ENCODE assay signal across 12 cellular contexts in genomic region chr7:132865766-132866531, GRCh38.
A peak's percentile ranks its signal among the peaks of the same experiment; 100 is the strongest.
DNase-seq lines count a peak whose midpoint lies in the region; ATAC-seq and TF ChIP-seq lines count a peak whose summit lies in the region.
"Had no signal": no experiment of that assay in that cellular context is flagged by ENCODE, and none has a peak within 500 bp of the region (broad histone marks: within the 10 kb centered on the region; RNA-seq: fewer than 3 reads in every experiment).

No MANE protein-coding gene starts in this region.

- ATAC-seq in body of pancreas: no peak
- ATAC-seq in HG02623 (IDR thresholded peaks at IDR 0.05; ENCODE audit: unreplicated experiment): no peak
- ATAC-seq: A549 had no signal

- H3K9me3 ChIP-seq in body of pancreas: no peaks in the 10 kb centered on the region
- peaks cover 7% of the 10 kb centered on the region for H3K9me3 ChIP-seq in left ventricle myocardium inferior (replicated peaks)
- no peaks in the 10 kb centered on the region for H3K9me3 ChIP-seq in thyroid gland
- H3K9me3 ChIP-seq: A549 had no signal

- H3K36me3 ChIP-seq in body of pancreas (replicated peaks in 1 of 2; ENCODE audit: insufficient read depth in 1 of 2, low read depth in 2 of 2) (no peaks in the 10 kb centered on the region), left ventricle myocardium inferior (no peaks in the 10 kb centered on the region), thyroid gland (no peaks in the 10 kb centered on the region)

- TF ChIP-seq CTCF in body of pancreas (IDR thresholded peaks at IDR 0.05) (no peak), left ventricle myocardium inferior (IDR thresholded peaks at IDR 0.05; ENCODE audit: borderline replicate concordance) (no peak), thyroid gland (IDR thresholded peaks at IDR 0.05) (no peak)

- H3K4me1 ChIP-seq in body of pancreas: peaks cover 13% of the 10 kb centered on the region
- peaks cover 30% of the 10 kb centered on the region for H3K4me1 ChIP-seq in left ventricle myocardium inferior
- peaks cover 11 to 19% of the 10 kb centered on the region in 2 donors for H3K4me1 ChIP-seq in thyroid gland
- H3K4me1 ChIP-seq: A549 had no signal

- TF ChIP-seq POLR2A in body of pancreas (IDR thresholded peaks at IDR 0.05) (no peak), thyroid gland (IDR thresholded peaks at IDR 0.05) (no peak)

- no peak overlapping the region for H3K27ac ChIP-seq in body of pancreas
- H3K27ac ChIP-seq in left ventricle myocardium inferior (replicated peaks): peak overlapping the region; percentile 67
- H3K27ac ChIP-seq in thyroid gland: peak overlapping the region; percentile 47 to 75 (median 61)
- H3K27ac ChIP-seq: A549, tibial nerve had no signal

- intact Hi-C loops in body of pancreas (cut with DNase I): no loop called here
- intact Hi-C loops in left ventricle myocardium inferior (cut with micrococcal nuclease): no loop called here
- intact Hi-C loops in thyroid gland (cut with DNase I): no loop called here

- DNase-seq in SIG-M5 treated with dmso at 0.1 percent for 504 hours (lab: John Stamatoyannopoulos, UW; ENCODE audit: unreplicated experiment): peak; percentile 3
- no peak for DNase-seq in SIG-M5 (lab: John Stamatoyannopoulos, UW)
- DNase-seq in body of pancreas: peak in 3 of 4 donors; percentile 7 to 13 (median 11)
- no peak for DNase-seq in left ventricle myocardium inferior
- peak; percentile 67 to 73 for DNase-seq in thyroid gland
- DNase-seq in NCI-H2196 treated with DMSO at 0.1 percent for 48 hours (lab: John Stamatoyannopoulos, UW; ENCODE audit: unreplicated experiment): no peak
- no peak for DNase-seq in NOMO-1 treated with dmso at 0.1 percent for 144 hours (lab: John Stamatoyannopoulos, UW; ENCODE audit: unreplicated experiment)
- DNase-seq: activated CD4-positive, alpha-beta memory T cell treated with anti-CD3 and anti-CD28 coated beads, Interleukin-2, amount 10 ng/mL, durations not matched to agents 7 days and 5 days; activated gamma-delta T cell had no signal

- H3K4me3 ChIP-seq in body of pancreas (no peak overlapping the region), left ventricle myocardium inferior (peak overlapping the region; percentile 18), thyroid gland (replicated peaks in 1 of 3) (no peak overlapping the region)
- H3K4me3 ChIP-seq: A549, tibial nerve had no signal

- no peaks in the 10 kb centered on the region for H3K27me3 ChIP-seq in body of pancreas
- no peaks in the 10 kb centered on the region for H3K27me3 ChIP-seq in left ventricle myocardium inferior (ENCODE audit: low read depth)
- no peaks in the 10 kb centered on the region for H3K27me3 ChIP-seq in thyroid gland
- H3K27me3 ChIP-seq: tibial nerve had no signal

- WGBS in body of pancreas, 2 donors: 69 to 78% methylated on average over 8 of the region's 8 CpGs
- 31 to 39% methylated on average over 8 of the region's 8 CpGs for WGBS in thyroid gland, 2 donors

Comparison
In these comparisons a context has a peak if more than half of its experiments do, and no peak if none do; other contexts are left out.
1. DNase-seq: peak in SIG-M5 treated with dmso at 0.1 percent for 504 hours (single experiment), body of pancreas (3 of 4) and thyroid gland (2 of 2); none in SIG-M5 (single experiment), left ventricle myocardium inferior (single experiment), NCI-H2196 treated with DMSO at 0.1 percent for 48 hours (single experiment) and NOMO-1 treated with dmso at 0.1 percent for 144 hours (single experiment).
2. H3K27ac ChIP-seq: peak in left ventricle myocardium inferior (single experiment) and thyroid gland (3 of 3); none in body of pancreas (0 of 4).